Comparison of ENCODE assay signal across 8 cellular contexts in the genomic region with DNA sequence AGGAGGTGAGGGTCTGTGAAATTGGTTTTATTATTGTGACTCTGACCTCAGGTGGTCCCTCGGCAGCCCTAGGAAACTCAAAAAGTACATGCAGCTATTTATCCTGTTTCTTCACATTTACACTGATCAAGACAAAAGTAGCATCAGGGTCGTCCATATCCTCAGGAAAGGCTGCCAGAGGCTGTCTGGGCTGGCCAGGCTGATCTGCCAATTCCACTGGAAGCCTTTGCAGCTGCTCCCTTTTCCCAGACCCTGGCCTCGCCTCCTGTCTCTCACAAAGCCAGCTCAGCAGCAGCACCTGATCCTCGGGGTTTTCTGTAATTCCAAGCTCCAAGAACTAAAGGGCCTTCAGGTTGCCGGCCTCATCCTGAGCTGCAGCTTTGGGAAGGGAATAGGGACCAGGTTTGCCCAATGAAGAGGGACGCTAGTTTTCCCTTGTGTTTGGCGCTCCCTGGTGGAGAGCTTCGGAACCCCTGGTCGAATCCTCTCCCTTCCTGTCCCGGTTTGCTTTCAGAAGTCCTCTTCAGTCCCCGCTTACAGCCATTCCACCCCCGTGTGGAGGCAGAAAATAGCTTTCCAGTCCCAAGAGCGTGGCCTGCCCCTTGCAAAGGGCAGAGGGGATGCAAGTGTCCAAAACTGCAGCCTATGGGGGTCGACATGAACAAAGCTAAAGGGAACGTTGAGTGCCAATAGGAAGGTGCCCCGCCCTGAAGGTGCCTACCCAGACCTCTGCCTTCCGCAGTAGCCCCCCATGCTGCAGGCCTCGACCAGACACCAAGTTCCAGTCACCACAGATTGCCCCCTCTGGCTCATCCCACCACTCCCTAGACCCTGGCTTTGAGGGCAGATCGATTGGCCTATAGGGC. TPM values are rescaled to one million over a fixed set of nuclear protein-coding genes. Genes with fewer than 3 reads are reported as not detected.
A peak's percentile ranks its signal among the peaks of the same experiment; 100 is the strongest.
DNase-seq lines count a peak whose midpoint lies in the region; ATAC-seq and TF ChIP-seq lines count a peak whose summit lies in the region.

No MANE protein-coding gene starts in this region.

- TF ChIP-seq CTCF in endodermal cell (conservative IDR thresholded peaks at IDR 0.05) = peak; percentile 92

- peaks cover 27% of the 10 kb centered on the region for H3K4me1 Mint-ChIP-seq in endodermal cell

- no peak overlapping the region for H3K4me3 ChIP-seq in endodermal cell (ENCODE audit: low read length)

- no peak overlapping the region for H3K27ac ChIP-seq in endodermal cell (ENCODE audit: low read depth, low read length)

- H3K9ac ChIP-seq in endodermal cell (ENCODE audit: extremely low read depth, low read length, poor library complexity, severe bottlenecking) = no peak overlapping the region

- WGBS in endodermal cell (ENCODE audit: insufficient coverage in 1 of 2, insufficient read length in 1 of 2), 2 experiments = 38 to 40% methylated on average over 14 to 19 of the region's 19 CpGs

- H3K9me3 ChIP-seq in endodermal cell (ENCODE audit: control insufficient read depth, low read length) = no peaks in the 10 kb centered on the region

- peaks cover 9% of the 10 kb centered on the region for H3K27me3 Mint-ChIP-seq in endodermal cell (ENCODE audit: insufficient read depth)

- ATAC-seq in HG03571 (IDR thresholded peaks at IDR 0.05; ENCODE audit: unreplicated experiment) = no peak

- H3K4me3 Mint-ChIP-seq in endodermal cell = no peak overlapping the region

- peak; percentile 33 for DNase-seq in SIG-M5 treated with dmso at 0.1 percent for 504 hours (lab: John Stamatoyannopoulos, UW; ENCODE audit: unreplicated experiment)
- DNase-seq in SIG-M5 (lab: John Stamatoyannopoulos, UW) = no peak
- DNase-seq in NCI-H510A treated with DMSO at 0.1 percent for 48 hours (lab: John Stamatoyannopoulos, UW) = peak; percentile 14
- DNase-seq in activated CD8-positive, alpha-beta memory T cell treated with anti-CD3 and anti-CD28 coated beads for 4 hours (ENCODE audit: low read depth in 2 of 2) = peak; percentile 19 to 26
- DNase-seq in endodermal cell = peak; percentile 99
- peak; percentile 23 for DNase-seq in midbrain (lab: John Stamatoyannopoulos, UW)
- DNase-seq in stimulated activated CD8-positive, alpha-beta memory T cell treated with anti-CD3 and anti-CD28 coated beads, Interleukin-4, amount 100 ng/mL, for 24 hours (ENCODE audit: low read depth) = peak; percentile 45

- H3K27me3 ChIP-seq in endodermal cell (ENCODE audit: control insufficient read depth, insufficient read depth, low read length, poor library complexity, severe bottlenecking) = peaks cover 10% of the 10 kb centered on the region

- peaks cover 14% of the 10 kb centered on the region for H3K4me1 ChIP-seq in endodermal cell (ENCODE audit: control insufficient read depth, insufficient read depth, low read length)

- no peaks in the 10 kb centered on the region for H3K36me3 ChIP-seq in endodermal cell (ENCODE audit: control insufficient read depth, insufficient read depth, low read length)

- no peak overlapping the region for H3K27ac Mint-ChIP-seq in endodermal cell

- no peaks in the 10 kb centered on the region for H3K36me3 Mint-ChIP-seq in endodermal cell (ENCODE audit: low read depth)

- H3K9me3 Mint-ChIP-seq in endodermal cell = peaks cover 5% of the 10 kb centered on the region

RNA-seq across cellular contexts. Expression of gene MFSD6L, which starts 13.4 kb away (rescaled TPM):
- total RNA-seq in endodermal cell = 1 to 10 TPM; 3.3 to 5.1 TPM
- polyA plus RNA-seq in endodermal cell (2013, experiment 1 of 2) = 0.25 TPM
- polyA plus RNA-seq in endodermal cell (2013, experiment 2 of 2) = 0.25 TPM

RNA-seq across cellular contexts. Expression of gene SPDYE4, which starts 27.4 kb away (rescaled TPM):
- not detected for total RNA-seq in endodermal cell
- not detected for polyA plus RNA-seq in endodermal cell (2013, experiment 1 of 2)
- polyA plus RNA-seq in endodermal cell (2013, experiment 2 of 2) = not detected

RNA-seq across cellular contexts. Expression of gene CCDC42, which starts 41.1 kb away (rescaled TPM):
- total RNA-seq in endodermal cell = not detected
- not detected for polyA plus RNA-seq in endodermal cell (2013, experiment 1 of 2)
- polyA plus RNA-seq in endodermal cell (2013, experiment 2 of 2) = 0.21 TPM
